In genomic region chr4:6776920-6777635, GRCh38 we compare ENCODE assay signal across 15 cellular contexts. TPM values are rescaled to one million over a fixed set of nuclear protein-coding genes. Genes with fewer than 3 reads are reported as not detected.
DNase-seq lines count a peak whose midpoint lies in the region; ATAC-seq and TF ChIP-seq lines count a peak whose summit lies in the region.
"Had no signal": no experiment of that assay in that cellular context is flagged by ENCODE, and none has a peak within 500 bp of the region (broad histone marks: within the 10 kb centered on the region; RNA-seq: fewer than 3 reads in every experiment).

No MANE protein-coding gene starts in this region.

- no peak overlapping the region for H3K4me2 ChIP-seq in osteoblast (ENCODE audit: insufficient read depth, low read length)

- peaks cover 7% of the 10 kb centered on the region for H3K27me3 Mint-ChIP-seq in activated CD4-positive, alpha-beta T cell treated with anti-CD3 and anti-CD28 coated beads, Interleukin-2, amount 10 ng/mL, durations not matched to agents 24 days and 14 days
- H3K27me3 Mint-ChIP-seq in IgD-negative memory B cell: peaks cover 11% of the 10 kb centered on the region
- no peaks in the 10 kb centered on the region for H3K27me3 Mint-ChIP-seq in activated naive CD8-positive, alpha-beta T cell

- no peak overlapping the region for H2AFZ ChIP-seq in osteoblast (ENCODE audit: low read length)

- ATAC-seq in HG03108 (IDR thresholded peaks at IDR 0.05; ENCODE audit: unreplicated experiment) (no peak), aorta (ENCODE audit: low FRiP score) (no peak)
- ATAC-seq: left lung had no signal

- no peaks in the 10 kb centered on the region for H3K36me3 Mint-ChIP-seq in activated CD4-positive, alpha-beta T cell treated with anti-CD3 and anti-CD28 coated beads, Interleukin-2, amount 10 ng/mL, durations not matched to agents 24 days and 14 days (ENCODE audit: low read depth)
- H3K36me3 Mint-ChIP-seq in IgD-negative memory B cell: no peaks in the 10 kb centered on the region
- H3K36me3 Mint-ChIP-seq in activated naive CD8-positive, alpha-beta T cell: no peaks in the 10 kb centered on the region
- H3K36me3 Mint-ChIP-seq: type B pancreatic cell had no signal

- H3K4me3 ChIP-seq in osteoblast (ENCODE audit: insufficient read depth, low read length) (no peak overlapping the region), aorta (ENCODE audit: low read length in 2 of 2) (no peak overlapping the region)
- H3K4me3 ChIP-seq in effector memory CD4-positive, alpha-beta T cell (ENCODE audit: insufficient read depth, low read depth, low read length, poor library complexity, severe bottlenecking): no peak overlapping the region
- H3K4me3 ChIP-seq: left lung, skin epidermis had no signal

- H3K27me3 ChIP-seq in osteoblast (ENCODE audit: insufficient read depth, low read length): peaks cover 15% of the 10 kb centered on the region
- H3K27me3 ChIP-seq in effector memory CD4-positive, alpha-beta T cell (replicated peaks; ENCODE audit: control insufficient read depth, insufficient read depth, low read length, poor library complexity, severe bottlenecking): no peaks in the 10 kb centered on the region
- H3K27me3 ChIP-seq in aorta (ENCODE audit: control insufficient read depth in 1 of 2, insufficient read depth in 2 of 2, low read length in 1 of 2): no peaks in the 10 kb centered on the region
- H3K27me3 ChIP-seq: left lung had no signal

- no peaks in the 10 kb centered on the region for H3K79me2 ChIP-seq in osteoblast (ENCODE audit: insufficient read depth, low read length)

- peak overlapping the region; percentile 42 for H3K4me3 Mint-ChIP-seq in activated CD4-positive, alpha-beta T cell treated with anti-CD3 and anti-CD28 coated beads, Interleukin-2, amount 10 ng/mL, durations not matched to agents 24 days and 14 days
- peak overlapping the region; percentile 39 to 83 (median 48) for H3K4me3 Mint-ChIP-seq in IgD-negative memory B cell
- H3K4me3 Mint-ChIP-seq in activated naive CD8-positive, alpha-beta T cell: peak overlapping the region; percentile 80
- H3K4me3 Mint-ChIP-seq: activated T-helper 1 cell treated with anti-CD3 and anti-CD28 coated beads, Interleukin-12 subunit alpha, Interleukin-12 subunit beta, Interleukin-2, Interleukin-4 antibody, amounts not matched to agents 30 ng/mL and 10 ng/mL and 1 ng/mL, durations not matched to agents 14 hours and 24 hours and 36 hours; type B pancreatic cell had no signal

- H3K27ac Mint-ChIP-seq in activated CD4-positive, alpha-beta T cell treated with anti-CD3 and anti-CD28 coated beads, Interleukin-2, amount 10 ng/mL, durations not matched to agents 24 days and 14 days: peak overlapping the region; percentile 79
- H3K27ac Mint-ChIP-seq in IgD-negative memory B cell: peak overlapping the region in 1 of 3 donors; percentile 37
- peak overlapping the region; percentile 99 for H3K27ac Mint-ChIP-seq in activated naive CD8-positive, alpha-beta T cell

- no peak overlapping the region for H3K27ac ChIP-seq in osteoblast (ENCODE audit: low read depth, low read length)
- H3K27ac ChIP-seq in effector memory CD4-positive, alpha-beta T cell (ENCODE audit: insufficient read depth, low read length, poor library complexity, severe bottlenecking): no peak overlapping the region
- no peak overlapping the region for H3K27ac ChIP-seq in aorta (ENCODE audit: low read depth in 1 of 2, low read length in 2 of 2)
- H3K27ac ChIP-seq: left lung had no signal

- H3K4me1 ChIP-seq in osteoblast (ENCODE audit: insufficient read depth, low read length) (peaks cover 4% of the 10 kb centered on the region), aorta (ENCODE audit: control insufficient read depth in 1 of 2, insufficient read depth in 2 of 2, low read length in 2 of 2) (no peaks in the 10 kb centered on the region)
- H3K4me1 ChIP-seq in effector memory CD4-positive, alpha-beta T cell (ENCODE audit: control insufficient read depth, insufficient read depth, low read length, poor library complexity, severe bottlenecking): peaks cover 5% of the 10 kb centered on the region
- H3K4me1 ChIP-seq: Caco-2 had no signal

- no peaks in the 10 kb centered on the region for H3K9me3 Mint-ChIP-seq in activated CD4-positive, alpha-beta T cell treated with anti-CD3 and anti-CD28 coated beads, Interleukin-2, amount 10 ng/mL, durations not matched to agents 24 days and 14 days
- no peaks in the 10 kb centered on the region for H3K9me3 Mint-ChIP-seq in IgD-negative memory B cell
- H3K9me3 Mint-ChIP-seq in activated naive CD8-positive, alpha-beta T cell (ENCODE audit: low read depth): no peaks in the 10 kb centered on the region
- H3K9me3 Mint-ChIP-seq: activated T-helper 1 cell treated with anti-CD3 and anti-CD28 coated beads, Interleukin-12 subunit alpha, Interleukin-12 subunit beta, Interleukin-2, Interleukin-4 antibody, amounts not matched to agents 30 ng/mL and 10 ng/mL and 1 ng/mL, durations not matched to agents 14 hours and 24 hours and 36 hours; type B pancreatic cell had no signal

- WGBS in aorta, 2 donors: 81 to 83% methylated on average over 12 of the region's 12 CpGs

- H4K20me1 ChIP-seq in osteoblast (ENCODE audit: insufficient read depth, low read length): no peaks in the 10 kb centered on the region

- TF ChIP-seq CTCF in osteoblast (IDR thresholded peaks at IDR 0.05; ENCODE audit: extremely low read depth, low read depth, low read length): no peak

- H3K4me1 Mint-ChIP-seq in activated CD4-positive, alpha-beta T cell treated with anti-CD3 and anti-CD28 coated beads, Interleukin-2, amount 10 ng/mL, durations not matched to agents 24 days and 14 days: peaks cover 35% of the 10 kb centered on the region
- peaks cover 12 to 13% (median 13%) of the 10 kb centered on the region in 3 donors for H3K4me1 Mint-ChIP-seq in IgD-negative memory B cell
- peaks cover 73% of the 10 kb centered on the region for H3K4me1 Mint-ChIP-seq in activated naive CD8-positive, alpha-beta T cell (ENCODE audit: low read depth)

- DNase-seq in activated CD4-positive, alpha-beta T cell treated with anti-CD3 and anti-CD28 coated beads, Interleukin-2, amount 10 ng/mL, durations not matched to agents 24 days and 14 days: no peak
- DNase-seq in activated CD4-positive, alpha-beta T cell treated with anti-CD3 and anti-CD28 coated beads for 4 hours: no peak
- peak; percentile 80 for DNase-seq in osteoblast (ENCODE audit: insufficient read length, low spot score, missing footprints)
- DNase-seq in effector memory CD4-positive, alpha-beta T cell: no peak
- no peak for DNase-seq in aorta
- DNase-seq: Caco-2, left lung, NCI-H446 treated with DMSO at 0.1 percent for 48 hours, SHP77 treated with DMSO at 0.1 percent for 48 hours had no signal

- H3K9me3 ChIP-seq in osteoblast (ENCODE audit: low read depth, low read length) (no peaks in the 10 kb centered on the region), aorta (ENCODE audit: control insufficient read depth, low read length) (no peaks in the 10 kb centered on the region)
- H3K9me3 ChIP-seq in effector memory CD4-positive, alpha-beta T cell (ENCODE audit: control insufficient read depth, low read length): no peaks in the 10 kb centered on the region
- H3K9me3 ChIP-seq: Caco-2, left lung had no signal

- intact Hi-C loops in activated CD4-positive, alpha-beta T cell treated with anti-CD3 and anti-CD28 coated beads, Interleukin-2, amount 10 ng/mL, durations not matched to agents 24 days and 14 days (cut with micrococcal nuclease): no loop called here
- intact Hi-C loops in aorta (cut with DNase I): loop anchor here in 1 of 2 donors (5.0 kb wide), 1 partner anchor 60 kb away; the partner anchor contains the start of gene BLOC1S4

- H3K36me3 ChIP-seq in osteoblast (ENCODE audit: insufficient read depth, low read length) (no peaks in the 10 kb centered on the region), aorta (ENCODE audit: control insufficient read depth in 1 of 2, insufficient read depth in 2 of 2, low read length in 1 of 2) (no peaks in the 10 kb centered on the region)
- no peaks in the 10 kb centered on the region for H3K36me3 ChIP-seq in effector memory CD4-positive, alpha-beta T cell (ENCODE audit: control insufficient read depth, insufficient read depth, low read length)
- H3K36me3 ChIP-seq: left lung had no signal

RNA-seq across cellular contexts. Expression of gene KIAA0232, which starts 5.4 kb away (rescaled TPM):
- total RNA-seq in activated CD4-positive, alpha-beta T cell treated with anti-CD3 and anti-CD28 coated beads, Interleukin-2, amount 10 ng/mL, durations not matched to agents 24 days and 14 days: 13.6 and 16.7 TPM in 2 replicates
- polyA plus RNA-seq in IgD-negative memory B cell: 9.3 TPM
- total RNA-seq in osteoblast: 23.9 and 25.0 TPM in 2 replicates
- 10 to 100 TPM; 32.0 to 38.8 TPM for total RNA-seq in aorta
- 1 to 10 TPM; 7.9 to 9.2 TPM for polyA plus RNA-seq in aorta
